17 cellular contexts compared by ENCODE assay signal in the genomic region with DNA sequence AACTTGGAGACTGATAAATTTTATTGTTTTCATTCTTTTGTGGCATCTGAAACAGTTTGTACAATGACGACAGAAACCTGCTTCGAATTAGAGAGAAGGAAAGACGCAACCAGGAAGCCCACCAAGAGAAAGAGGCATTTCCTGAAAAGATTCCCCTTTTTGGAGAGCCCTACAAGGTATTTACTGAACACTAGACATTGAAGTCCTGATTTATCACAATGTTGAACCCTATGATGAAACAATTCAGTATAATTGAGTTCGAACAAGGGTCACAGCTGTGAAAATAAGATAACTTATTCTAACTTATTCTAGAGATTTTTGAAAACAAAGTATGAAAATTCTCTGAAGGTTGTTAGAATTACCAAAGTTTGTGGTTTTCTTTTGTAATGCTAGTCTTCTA.
DNase-seq lines count a peak whose midpoint lies in the region; ATAC-seq, FAIRE-seq and TF ChIP-seq lines count a peak whose summit lies in the region.
"Had no signal": no experiment of that assay in that cellular context is flagged by ENCODE, and none has a peak within 500 bp of the region (broad histone marks: within the 10 kb centered on the region; RNA-seq: fewer than 3 reads in every experiment).

No MANE protein-coding gene starts in this region.

- H3K4me1 Mint-ChIP-seq in Calu3 (ENCODE audit: low read depth, unreplicated experiment): no peaks in the 10 kb centered on the region
- H3K4me1 Mint-ChIP-seq: nephron had no signal

- no peak overlapping the region for H3K4me2 ChIP-seq in HepG2 (ENCODE audit: low read depth, low read length)

- H4K20me1 ChIP-seq in HepG2 (ENCODE audit: insufficient read depth, low read length): peaks cover 20% of the 10 kb centered on the region

- in situ Hi-C loops in HepG2 (cut with HindIII; ENCODE audit: extremely low pct_ligation_motif_present, low pct_unique_long_range_greater_than_20kb): no loop called here

- peak overlapping the region; percentile 55 to 71 for H3K27ac ChIP-seq in liver (ENCODE audit: low read depth in 1 of 2, low read length in 2 of 2)
- no peak overlapping the region for H3K27ac ChIP-seq in HepG2 (ENCODE audit: extremely low read length, insufficient read depth, low read length)
- peak overlapping the region; percentile 10 to 71 (median 45) for H3K27ac ChIP-seq in pancreas
- peak overlapping the region; percentile 34 to 96 for H3K27ac ChIP-seq in aorta (ENCODE audit: low read depth in 1 of 2, low read length in 2 of 2)

- no peak for TF ChIP-seq POLR2A in HepG2 (IDR thresholded peaks at IDR 0.05; ENCODE audit: insufficient read depth in 1 of 2, low read depth in 2 of 2, low read length in 2 of 2)

- TF ChIP-seq CTCF in liver (IDR thresholded peaks at IDR 0.05; ENCODE audit: low read depth, low read length, missing input control): no peak
- TF ChIP-seq CTCF in HepG2 (CRISPR knock-in tag; IDR thresholded peaks at IDR 0.05): no peak
- TF ChIP-seq CTCF in fibroblast of mammary gland (conservative IDR thresholded peaks at IDR 0.05; ENCODE audit: control insufficient read depth, insufficient read depth, low read depth, low read length): no peak
- no peak for TF ChIP-seq CTCF in pancreas (IDR thresholded peaks at IDR 0.05)
- no peak for TF ChIP-seq CTCF in Calu3 (IDR thresholded peaks at IDR 0.05; ENCODE audit: unreplicated experiment)

- H3K4me3 Mint-ChIP-seq in Calu3 (ENCODE audit: low read depth, unreplicated experiment): no peak overlapping the region
- H3K4me3 Mint-ChIP-seq: stimulated activated naive CD8-positive, alpha-beta T cell treated with anti-CD3 and anti-CD28 coated beads, Interleukin-15, Interleukin-2, amounts not matched to agents 100 ng/mL and 50 ng/mL, for 24 hours had no signal

- H3K27me3 ChIP-seq in liver (ENCODE audit: control insufficient read depth in 4 of 4, insufficient read depth in 4 of 4, low read length in 3 of 4) (no peaks in the 10 kb centered on the region), HepG2 (ENCODE audit: control insufficient read depth in 1 of 2, insufficient read depth in 2 of 2, low read length in 2 of 2) (no peaks in the 10 kb centered on the region), pancreas (no peaks in the 10 kb centered on the region), aorta (ENCODE audit: control insufficient read depth in 1 of 2, insufficient read depth in 2 of 2, low read length in 1 of 2) (no peaks in the 10 kb centered on the region)

- H3K9me3 ChIP-seq in liver (ENCODE audit: control insufficient read depth in 4 of 4, low read length in 3 of 4) (no peaks in the 10 kb centered on the region), HepG2 (ENCODE audit: low read length) (no peaks in the 10 kb centered on the region), pancreas (no peaks in the 10 kb centered on the region), aorta (ENCODE audit: control insufficient read depth, low read length) (no peaks in the 10 kb centered on the region)

- CTCF ChIA-PET in HepG2 (lab: Yijun Ruan, JAX; ENCODE audit: low intra/inter-chr PET ratio, low total read pairs): no interaction called here
- CTCF ChIA-PET in Calu3 (lab: Charles Lee): no interaction called here

- H3K27ac Mint-ChIP-seq in Calu3 (ENCODE audit: unreplicated experiment): no peak overlapping the region
- H3K27ac Mint-ChIP-seq: nephron; stimulated activated naive CD8-positive, alpha-beta T cell treated with anti-CD3 and anti-CD28 coated beads, Interleukin-15, Interleukin-2, amounts not matched to agents 100 ng/mL and 50 ng/mL, for 24 hours had no signal

- H3K36me3 Mint-ChIP-seq in Calu3 (ENCODE audit: insufficient read depth, unreplicated experiment): peaks cover 12% of the 10 kb centered on the region

- H3K4me1 ChIP-seq in liver (ENCODE audit: control insufficient read depth in 4 of 4, insufficient read depth in 4 of 4, low read length in 3 of 4): peaks cover 6 to 40% (median 27%) of the 10 kb centered on the region in 4 donors
- H3K4me1 ChIP-seq in HepG2 (ENCODE audit: insufficient read depth, low read length): peaks cover 23% of the 10 kb centered on the region
- peaks cover 17 to 40% (median 38%) of the 10 kb centered on the region in 3 donors for H3K4me1 ChIP-seq in pancreas
- peaks cover 5 to 8% of the 10 kb centered on the region in 2 donors for H3K4me1 ChIP-seq in aorta (ENCODE audit: control insufficient read depth in 1 of 2, insufficient read depth in 2 of 2, low read length in 2 of 2)

- FAIRE-seq in HepG2 (lab: Jason Lieb, UNC): no peak
- no peak for FAIRE-seq in pancreas (lab: Jason Lieb, UNC)
- FAIRE-seq: GM18507 had no signal

- no peaks in the 10 kb centered on the region for H3K27me3 Mint-ChIP-seq in Calu3 (ENCODE audit: unreplicated experiment)
- H3K27me3 Mint-ChIP-seq: stimulated activated naive CD8-positive, alpha-beta T cell treated with anti-CD3 and anti-CD28 coated beads, Interleukin-15, Interleukin-2, amounts not matched to agents 100 ng/mL and 50 ng/mL, for 24 hours had no signal

- H3K79me2 ChIP-seq in HepG2 (ENCODE audit: insufficient read depth, low read length): peaks cover 33% of the 10 kb centered on the region

- H3K9me3 Mint-ChIP-seq in Calu3 (ENCODE audit: low read depth, unreplicated experiment): no peaks in the 10 kb centered on the region
- H3K9me3 Mint-ChIP-seq: nephron; stimulated activated naive CD8-positive, alpha-beta T cell treated with anti-CD3 and anti-CD28 coated beads, Interleukin-15, Interleukin-2, amounts not matched to agents 100 ng/mL and 50 ng/mL, for 24 hours had no signal

- H3K4me3 ChIP-seq in liver (ENCODE audit: low read depth in 1 of 3, low read length in 3 of 3) (no peak overlapping the region), HepG2 (replicated peaks in 1 of 3; ENCODE audit: insufficient read depth in 1 of 3, low read depth in 2 of 3, low read length in 3 of 3) (no peak overlapping the region), fibroblast of mammary gland (ENCODE audit: control insufficient read depth, low read depth, low read length) (no peak overlapping the region), pancreas (no peak overlapping the region), aorta (ENCODE audit: low read length in 2 of 2) (no peak overlapping the region)

- H3K36me3 ChIP-seq in liver (ENCODE audit: control insufficient read depth in 4 of 4, insufficient read depth in 3 of 4, low read depth in 1 of 4, low read length in 3 of 4) (peaks cover 2 to 11% (median 8%) of the 10 kb centered on the region in 4 donors), HepG2 (replicated peaks in 1 of 2; ENCODE audit: control insufficient read depth in 1 of 2, insufficient read depth in 2 of 2, low read length in 2 of 2) (peaks cover 9 to 31% of the 10 kb centered on the region in 2 experiments; a peak in 4 of 5 replicates), pancreas (peaks cover 0 to 13% (median 6%) of the 10 kb centered on the region in 3 donors), aorta (ENCODE audit: control insufficient read depth in 1 of 2, insufficient read depth in 2 of 2, low read length in 1 of 2) (peaks cover 0 to 2% of the 10 kb centered on the region in 2 donors)

- no peak overlapping the region for H2AFZ ChIP-seq in HepG2 (ENCODE audit: low read length)

- TF ChIP-seq EP300 in HepG2 (IDR thresholded peaks at IDR 0.05; ENCODE audit: low read depth in 2 of 2, low read length in 2 of 2) (no peak), HepG2 (CRISPR knock-in tag; IDR thresholded peaks at IDR 0.05; ENCODE audit: borderline replicate concordance) (no peak)

- intact Hi-C loops in HepG2 (cut with micrococcal nuclease; ENCODE audit: unreplicated experiment) (no loop called here), pancreas (cut with DNase I) (no loop called here), aorta (cut with DNase I) (loop anchor here in 1 of 2 donors (5.0 kb wide), 1 partner anchor 39 kb away; no protein-coding TSS in a partner anchor), Calu3 (cut with micrococcal nuclease; ENCODE audit: unreplicated experiment) (no loop called here)

- POLR2A ChIA-PET in HepG2 (lab: Yijun Ruan, JAX): no interaction called here

- ATAC-seq in HepG2 (no peak), pancreas (no peak), aorta (ENCODE audit: low FRiP score) (peak; percentile 26)

- BruUV-seq in HepG2 (replicated peaks; lab: Mats Ljungman, UMichigan) (no TSS peak), Calu3 (replicated peaks; lab: Mats Ljungman, UMichigan) (no TSS peak)

- TF ChIP-seq RAD21 in liver (IDR thresholded peaks at IDR 0.05) (no peak), HepG2 (CRISPR knock-in tag; IDR thresholded peaks at IDR 0.05) (no peak)

- 74% methylated on average over 4 of the region's 4 CpGs for WGBS in liver
- whole genome bisulfite sequencing in HepG2 (ENCODE audit: low lambda C conversion rate): over 99% methylated on average over 4 of the region's 4 CpGs
- WGBS in pancreas, 2 donors: 60 to 73% methylated on average over 4 of the region's 4 CpGs
- WGBS in aorta, 2 donors: 33 to 42% methylated on average over 4 of the region's 4 CpGs

- H3K9ac ChIP-seq in liver (ENCODE audit: low read depth in 1 of 2, low read length in 2 of 2) (no peak overlapping the region), HepG2 (ENCODE audit: insufficient read depth, low read depth, low read length) (no peak overlapping the region)

- DNase-seq in HepG2 (ENCODE audit: low spot score) (no peak), fibroblast of mammary gland (ENCODE audit: low read depth) (peak; percentile 43), pancreas (no peak), aorta (no peak), Calu3 (no peak), NCI-H187 treated with DMSO at 0.1 percent for 48 hours (lab: John Stamatoyannopoulos, UW) (no peak), NCI-H128 (lab: John Stamatoyannopoulos, UW; ENCODE audit: unreplicated experiment) (no peak)
- DNase-seq: activated CD4-positive, alpha-beta T cell treated with anti-CD3 and anti-CD28 coated beads, Interleukin-2, amount 50 U/mL, for 1 hour; activated gamma-delta T cell treated with Interleukin-2 at 50 U/mL for 16 hours; effector CD8-positive, alpha-beta T cell; NCI-H1092; NCI-H524; stimulated activated CD4-positive, alpha-beta T cell treated with anti-CD3 and anti-CD28 coated beads, Interleukin-2, amount 100 ng/mL, for 24 hours had no signal

TF ChIP-seq in liver, 16 proteins besides CTCF, POLR2A, EP300 and RAD21 (continues in another document):
- TF ChIP-seq TAF1 (conservative IDR thresholded peaks at IDR 0.05): no peak
- TF ChIP-seq HNF4A (conservative IDR thresholded peaks at IDR 0.05): peak in 1 of 2 donors; percentile 35
- no peak for TF ChIP-seq SP1 (IDR thresholded peaks at IDR 0.05)

TF ChIP-seq in HepG2, 621 proteins besides CTCF, POLR2A, EP300 and RAD21 (continues in another document):
- TF ChIP-seq, protein P1, sequence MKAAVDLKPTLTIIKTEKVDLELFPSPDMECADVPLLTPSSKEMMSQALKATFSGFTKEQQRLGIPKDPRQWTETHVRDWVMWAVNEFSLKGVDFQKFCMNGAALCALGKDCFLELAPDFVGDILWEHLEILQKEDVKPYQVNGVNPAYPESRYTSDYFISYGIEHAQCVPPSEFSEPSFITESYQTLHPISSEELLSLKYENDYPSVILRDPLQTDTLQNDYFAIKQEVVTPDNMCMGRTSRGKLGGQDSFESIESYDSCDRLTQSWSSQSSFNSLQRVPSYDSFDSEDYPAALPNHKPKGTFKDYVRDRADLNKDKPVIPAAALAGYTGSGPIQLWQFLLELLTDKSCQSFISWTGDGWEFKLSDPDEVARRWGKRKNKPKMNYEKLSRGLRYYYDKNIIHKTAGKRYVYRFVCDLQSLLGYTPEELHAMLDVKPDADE (CRISPR knock-in tag; IDR thresholded peaks at IDR 0.05): no peak
- TF ChIP-seq SP5 (CRISPR knock-in tag; IDR thresholded peaks at IDR 0.05; ENCODE audit: borderline replicate concordance, low read depth) (no peak), MEIS2 (CRISPR knock-in tag; IDR thresholded peaks at IDR 0.05) (no peak)
